Comparison of ENCODE assay signal across 9 cellular contexts in genomic region chr1:175597969-175598765, GRCh38.
DNase-seq lines count a peak whose midpoint lies in the region; ATAC-seq and TF ChIP-seq lines count a peak whose summit lies in the region.
"Had no signal": no experiment of that assay in that cellular context is flagged by ENCODE, and none has a peak within 500 bp of the region (broad histone marks: within the 10 kb centered on the region; RNA-seq: fewer than 3 reads in every experiment).

No MANE protein-coding gene starts in this region.

- H3K4me1 ChIP-seq in DOHH2 (ENCODE audit: control insufficient read depth, low read length): peaks cover 48% of the 10 kb centered on the region

- peak overlapping the region; percentile 71 for H3K4me2 ChIP-seq in DOHH2 (ENCODE audit: low read length)

- H3K4me3 ChIP-seq in DOHH2 (ENCODE audit: low read length) (peak overlapping the region; percentile 51), fibroblast of mammary gland (ENCODE audit: control insufficient read depth, low read depth, low read length) (no peak overlapping the region), MG63 (no peak overlapping the region)

- H3K27ac ChIP-seq in DOHH2 (ENCODE audit: low read depth, low read length): no peak overlapping the region

- ATAC-seq in GM21390 (IDR thresholded peaks at IDR 0.05; ENCODE audit: unreplicated experiment) (peak; percentile 42), HG03432 (IDR thresholded peaks at IDR 0.05; ENCODE audit: unreplicated experiment) (peak; percentile 66)

- H3K9me3 ChIP-seq in DOHH2 (ENCODE audit: control insufficient read depth, insufficient read depth, low read length) (no peaks in the 10 kb centered on the region), MG63 (no peaks in the 10 kb centered on the region)

- H3K27me3 ChIP-seq in DOHH2 (ENCODE audit: control insufficient read depth, low read length) (peaks cover 69% of the 10 kb centered on the region), MG63 (peaks cover 7% of the 10 kb centered on the region)

- peaks cover 18% of the 10 kb centered on the region for H3F3A ChIP-seq in DOHH2 (ENCODE audit: control insufficient read depth, insufficient read depth)

- no peaks in the 10 kb centered on the region for H3K9me2 ChIP-seq in DOHH2 (replicated peaks; ENCODE audit: control insufficient read depth, low read length)

- TF ChIP-seq CTCF in DOHH2 (IDR thresholded peaks at IDR 0.05; ENCODE audit: low read depth, low read length, poor library complexity, severe bottlenecking) (no peak), fibroblast of mammary gland (conservative IDR thresholded peaks at IDR 0.05; ENCODE audit: control insufficient read depth, insufficient read depth, low read depth, low read length) (no peak)

- DNase-seq in fibroblast of mammary gland (ENCODE audit: low read depth) (peak; percentile 1), inferior parietal cortex (ENCODE audit: extremely low spot score) (no peak), MG63 (no peak), HK-2 (ENCODE audit: unreplicated experiment) (no peak)
- no peak for DNase-seq in activated CD8-positive, alpha-beta memory T cell treated with anti-CD3 and anti-CD28 coated beads, Interleukin-2, amount 50 U/mL, for 4 hours
- DNase-seq: MV-4-11 had no signal

- H4K20me1 ChIP-seq in DOHH2 (ENCODE audit: control insufficient read depth, insufficient read depth, low read depth, low read length): no peaks in the 10 kb centered on the region

- no peaks in the 10 kb centered on the region for H3K36me3 ChIP-seq in DOHH2 (ENCODE audit: control insufficient read depth, low read length)
- no peaks in the 10 kb centered on the region for H3K36me3 ChIP-seq in MG63

- H3K79me2 ChIP-seq in DOHH2 (ENCODE audit: control insufficient read depth, low read length): no peaks in the 10 kb centered on the region
